25 cellular contexts compared by ENCODE assay signal in the genomic region with DNA sequence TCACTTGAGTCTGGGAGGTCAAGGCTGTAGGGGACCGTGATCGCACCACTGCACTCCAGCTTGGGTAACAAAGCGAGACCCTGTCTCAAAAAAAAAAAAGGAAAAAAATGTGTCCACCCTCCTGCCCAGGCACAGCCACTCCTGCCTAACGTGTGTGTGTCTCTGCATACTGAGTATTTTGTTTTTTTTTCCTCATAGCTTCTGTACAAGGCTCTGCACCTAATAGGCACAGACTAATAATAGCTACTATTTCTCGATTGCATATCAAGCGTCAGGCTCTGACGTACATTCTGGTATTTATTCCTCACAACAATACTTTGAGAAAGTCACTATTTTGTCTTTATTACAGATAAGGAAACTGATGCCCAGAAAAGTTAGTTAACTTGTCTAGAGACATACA. TPM values are rescaled to one million over a fixed set of nuclear protein-coding genes. Genes with fewer than 3 reads are reported as not detected.
DNase-seq lines count a peak whose midpoint lies in the region; ATAC-seq, FAIRE-seq and TF ChIP-seq lines count a peak whose summit lies in the region.
"Had no signal": no experiment of that assay in that cellular context is flagged by ENCODE, and none has a peak within 500 bp of the region (broad histone marks: within the 10 kb centered on the region; RNA-seq: fewer than 3 reads in every experiment).

No MANE protein-coding gene starts in this region.

- H3K36me3 ChIP-seq in ACC112 (ENCODE audit: insufficient read depth, low read length) (no peaks in the 10 kb centered on the region), astrocyte (ENCODE audit: insufficient read depth, low read length) (no peaks in the 10 kb centered on the region), gastroesophageal sphincter (no peaks in the 10 kb centered on the region), ovary (no peaks in the 10 kb centered on the region), neural progenitor cell (no peaks in the 10 kb centered on the region)
- H3K36me3 ChIP-seq: vagina had no signal

- FAIRE-seq in astrocyte (lab: Jason Lieb, UNC): no peak
- FAIRE-seq: D721Med, endometrium, islet of Langerhans had no signal

- H3K27ac Mint-ChIP-seq in astrocyte (ENCODE audit: unreplicated experiment) (no peak overlapping the region), neural progenitor cell (no peak overlapping the region)
- H3K27ac Mint-ChIP-seq in stimulated activated effector memory CD8-positive, alpha-beta T cell treated with anti-CD3 and anti-CD28 coated beads, Interleukin-12 subunit alpha, Interleukin-12 subunit beta, amount 100 ng/mL, for 72 hours: no peak overlapping the region
- H3K27ac Mint-ChIP-seq: activated naive CD8-positive, alpha-beta T cell treated with anti-CD3 and anti-CD28 coated beads, Interleukin-2, amount 10 ng/mL, durations not matched to agents 7 days and 5 days had no signal

- H2AFZ ChIP-seq in ACC112 (ENCODE audit: low read length, unreplicated experiment) (no peak overlapping the region), astrocyte (ENCODE audit: low read depth, low read length) (no peak overlapping the region), neural progenitor cell (replicated peaks) (no peak overlapping the region)

- intact Hi-C loops in ovary (cut with DNase I): loop anchor here in 1 of 4 donors (10.0 kb wide), 1 partner anchor 540 kb away; the partner anchor contains the start of gene ATP1A1

- WGBS in gastroesophageal sphincter (ENCODE audit: low coverage in 1 of 2), 2 donors: 59% methylated on average over 7 of the region's 7 CpGs; no CpG with 5 or more reads in 1 of the 2 donors
- WGBS in ovary, 3 donors: 44 to 60% (median 59%) methylated on average over 7 of the region's 7 CpGs

- H3K4me3 ChIP-seq in ACC112 (ENCODE audit: low read depth, low read length) (peak overlapping the region; percentile 28; the same call in 1 of the 2 replicates), astrocyte (ENCODE audit: insufficient read depth, low read depth, low read length) (no peak overlapping the region), gastroesophageal sphincter (peak overlapping the region in 1 of 2 donors; percentile 33), ovary (peak overlapping the region; percentile 23), neural progenitor cell (no peak overlapping the region)
- H3K4me3 ChIP-seq: skin epidermis had no signal

- H3F3A ChIP-seq in neural progenitor cell (ENCODE audit: low read depth): no peaks in the 10 kb centered on the region

- H3K9me3 Mint-ChIP-seq in astrocyte (ENCODE audit: unreplicated experiment): no peaks in the 10 kb centered on the region
- H3K9me3 Mint-ChIP-seq in stimulated activated effector memory CD8-positive, alpha-beta T cell treated with anti-CD3 and anti-CD28 coated beads, Interleukin-12 subunit alpha, Interleukin-12 subunit beta, amount 100 ng/mL, for 72 hours: no peaks in the 10 kb centered on the region
- no peaks in the 10 kb centered on the region for H3K9me3 Mint-ChIP-seq in neural progenitor cell
- H3K9me3 Mint-ChIP-seq: activated naive CD8-positive, alpha-beta T cell treated with anti-CD3 and anti-CD28 coated beads, Interleukin-2, amount 10 ng/mL, durations not matched to agents 7 days and 5 days; activated T-cell treated with anti-CD3 and anti-CD28 coated beads, Interleukin-2, amount 50 U/mL, for 4 hours; brain; nephron had no signal

- H3K27ac ChIP-seq in ACC112 (ENCODE audit: low read depth, low read length) (no peak overlapping the region), astrocyte (ENCODE audit: low read depth, low read length) (no peak overlapping the region), gastroesophageal sphincter (peak overlapping the region; percentile 59 to 96 (median 90)), ovary (peak overlapping the region in 1 of 2 donors; percentile 45), neural progenitor cell (no peak overlapping the region)
- H3K27ac ChIP-seq: C4-2B, coronary artery, vagina had no signal

- no peaks in the 10 kb centered on the region for H3K27me3 ChIP-seq in ACC112 (ENCODE audit: insufficient read depth, low read length)
- H3K27me3 ChIP-seq in astrocyte (ENCODE audit: insufficient read depth, low read length): no peaks in the 10 kb centered on the region
- no peaks in the 10 kb centered on the region for H3K27me3 ChIP-seq in gastroesophageal sphincter
- no peaks in the 10 kb centered on the region for H3K27me3 ChIP-seq in ovary
- H3K27me3 ChIP-seq in neural progenitor cell: no peaks in the 10 kb centered on the region
- H3K27me3 ChIP-seq: vagina had no signal

- peaks cover 68% of the 10 kb centered on the region for H4K20me1 ChIP-seq in astrocyte (ENCODE audit: insufficient read depth, low read length)
- H4K20me1 ChIP-seq in neural progenitor cell (ENCODE audit: low read depth): peaks cover 74% of the 10 kb centered on the region

- TF ChIP-seq CTCF in astrocyte (IDR thresholded peaks at IDR 0.05; ENCODE audit: insufficient read depth, low read depth, low read length) (no peak), gastroesophageal sphincter (IDR thresholded peaks at IDR 0.05) (no peak), ovary (IDR thresholded peaks at IDR 0.05) (no peak), neural progenitor cell (IDR thresholded peaks at IDR 0.05) (no peak)

- H3K4me2 ChIP-seq in astrocyte (ENCODE audit: low read length): peak overlapping the region; percentile 69
- no peak overlapping the region for H3K4me2 ChIP-seq in neural progenitor cell

- H3K9me3 ChIP-seq in astrocyte (ENCODE audit: insufficient read depth, low read depth, low read length) (no peaks in the 10 kb centered on the region), gastroesophageal sphincter (no peaks in the 10 kb centered on the region), ovary (no peaks in the 10 kb centered on the region), neural progenitor cell (ENCODE audit: low read depth) (no peaks in the 10 kb centered on the region)
- H3K9me3 ChIP-seq: vagina had no signal

- H3K9ac ChIP-seq in astrocyte (ENCODE audit: low read length): peak overlapping the region; percentile 11
- H3K9ac ChIP-seq in neural progenitor cell: no peak overlapping the region

- ATAC-seq in gastroesophageal sphincter: no peak
- no peak for ATAC-seq in stimulated activated effector memory CD8-positive, alpha-beta T cell treated with anti-CD3 and anti-CD28 coated beads, Interleukin-12 subunit alpha, Interleukin-12 subunit beta, amount 100 ng/mL, for 72 hours
- ATAC-seq: activated T-cell treated with anti-CD3 and anti-CD28 coated beads, Interleukin-2, amount 50 U/mL, for 4 hours; SK-N-SH treated with all-trans-retinoic acid at 6 μM for 48 hours had no signal

- H3K4me3 Mint-ChIP-seq in astrocyte (ENCODE audit: unreplicated experiment): no peak overlapping the region
- no peak overlapping the region for H3K4me3 Mint-ChIP-seq in stimulated activated effector memory CD8-positive, alpha-beta T cell treated with anti-CD3 and anti-CD28 coated beads, Interleukin-12 subunit alpha, Interleukin-12 subunit beta, amount 100 ng/mL, for 72 hours
- no peak overlapping the region for H3K4me3 Mint-ChIP-seq in neural progenitor cell

- H3K79me2 ChIP-seq in ACC112 (ENCODE audit: control insufficient read depth, insufficient read depth, low read length, unreplicated experiment): peaks cover 42% of the 10 kb centered on the region
- peaks cover 87% of the 10 kb centered on the region for H3K79me2 ChIP-seq in astrocyte (ENCODE audit: insufficient read depth, low read length)
- peaks cover 82% of the 10 kb centered on the region for H3K79me2 ChIP-seq in neural progenitor cell (ENCODE audit: low read depth)

- no peak for TF ChIP-seq EP300 in gastroesophageal sphincter (IDR thresholded peaks at IDR 0.05)
- TF ChIP-seq EP300 in ovary (IDR thresholded peaks at IDR 0.05): no peak

- no peaks in the 10 kb centered on the region for H3K27me3 Mint-ChIP-seq in astrocyte (ENCODE audit: low read depth, unreplicated experiment)
- H3K27me3 Mint-ChIP-seq in neural progenitor cell (ENCODE audit: insufficient read depth, low read depth): peaks cover 2% of the 10 kb centered on the region
- H3K27me3 Mint-ChIP-seq: activated naive CD8-positive, alpha-beta T cell treated with anti-CD3 and anti-CD28 coated beads, Interleukin-2, amount 10 ng/mL, durations not matched to agents 7 days and 5 days; brain had no signal

- DNase-seq in astrocyte (ENCODE audit: low read depth): no peak
- no peak for DNase-seq in ovary
- no peak for DNase-seq in SKM-1 (lab: John Stamatoyannopoulos, UW; ENCODE audit: unreplicated experiment)
- no peak for DNase-seq in stimulated activated effector memory CD8-positive, alpha-beta T cell treated with anti-CD3 and anti-CD28 coated beads, Interleukin-12 subunit alpha, Interleukin-12 subunit beta, amount 100 ng/mL, for 72 hours (ENCODE audit: low spot score in 2 of 2)
- no peak for DNase-seq in SKM-1 treated with dmso at 0.1 percent for 144 hours (lab: John Stamatoyannopoulos, UW; ENCODE audit: unreplicated experiment)
- DNase-seq in neural progenitor cell (ENCODE audit: low spot score): no peak
- DNase-seq: activated naive CD8-positive, alpha-beta T cell treated with anti-CD3 and anti-CD28 coated beads, Interleukin-2, amount 10 ng/mL, durations not matched to agents 7 days and 5 days; activated T-cell treated with anti-CD3 and anti-CD28 coated beads, Interleukin-2, amount 50 U/mL, for 4 hours; NCI-H1105 treated with DMSO at 0.1 percent for 48 hours; NCI-H510A; NK-92 treated with Interleukin-12 subunit alpha and Interleukin-12 subunit beta, amount 100 ng/mL, for 24 hours; stimulated activated CD4-positive, alpha-beta T cell treated with anti-CD3 and anti-CD28 coated beads, Interleukin-4, amount 100 ng/mL, for 24 hours; T1000 had no signal

- H3K4me1 Mint-ChIP-seq in astrocyte (ENCODE audit: low read depth, unreplicated experiment): peaks cover 9% of the 10 kb centered on the region
- H3K4me1 Mint-ChIP-seq in stimulated activated effector memory CD8-positive, alpha-beta T cell treated with anti-CD3 and anti-CD28 coated beads, Interleukin-12 subunit alpha, Interleukin-12 subunit beta, amount 100 ng/mL, for 72 hours: peaks cover under 1% of the 10 kb centered on the region
- peaks cover 12% of the 10 kb centered on the region for H3K4me1 Mint-ChIP-seq in neural progenitor cell
- H3K4me1 Mint-ChIP-seq: nephron had no signal

- no peak for TF ChIP-seq POLR2A in gastroesophageal sphincter (IDR thresholded peaks at IDR 0.05)
- TF ChIP-seq POLR2A in ovary (IDR thresholded peaks at IDR 0.05): no peak

- H3K4me1 ChIP-seq in ACC112 (ENCODE audit: control insufficient read depth, insufficient read depth, low read length, unreplicated experiment) (peaks cover 20% of the 10 kb centered on the region), astrocyte (ENCODE audit: insufficient read depth, low read length) (peaks cover 27% of the 10 kb centered on the region), gastroesophageal sphincter (peaks cover 0 to 89% (median 24%) of the 10 kb centered on the region in 3 donors), ovary (ENCODE audit: insufficient read depth) (peaks cover 18% of the 10 kb centered on the region), neural progenitor cell (peaks cover 33% of the 10 kb centered on the region)

- no peaks in the 10 kb centered on the region for H3K36me3 Mint-ChIP-seq in astrocyte (ENCODE audit: low read depth, unreplicated experiment)
- H3K36me3 Mint-ChIP-seq in stimulated activated effector memory CD8-positive, alpha-beta T cell treated with anti-CD3 and anti-CD28 coated beads, Interleukin-12 subunit alpha, Interleukin-12 subunit beta, amount 100 ng/mL, for 72 hours: no peaks in the 10 kb centered on the region
- no peaks in the 10 kb centered on the region for H3K36me3 Mint-ChIP-seq in neural progenitor cell
- H3K36me3 Mint-ChIP-seq: activated naive CD8-positive, alpha-beta T cell treated with anti-CD3 and anti-CD28 coated beads, Interleukin-2, amount 10 ng/mL, durations not matched to agents 7 days and 5 days; brain had no signal

RNA-seq across cellular contexts. Expression of gene PTGFRN, which starts 5.0 kb away (rescaled TPM):
- total RNA-seq in astrocyte (157 and 213 TPM in 2 replicates), gastroesophageal sphincter (100 to 1,000 TPM in 2 of 4 donors, 10 to 100 TPM in 2; 60.0 to 166 (median 101) TPM), ovary (10 to 100 TPM; 26.0 to 87.6 (median 65.8) TPM), neural progenitor cell (ENCODE audit: low replicate concordance) (41.5 and 53.2 TPM in 2 replicates)
- 100 to 1,000 TPM in 1 of 2 donors, 10 to 100 TPM in 1; 22.9 to 106 TPM for polyA plus RNA-seq in ovary

Comparison
In these comparisons a context has a peak if more than half of its experiments do, and no peak if none do; other contexts are left out.
1. H3K27ac ChIP-seq: peak in gastroesophageal sphincter (4 of 4); none in ACC112 (single experiment), astrocyte (single experiment) and neural progenitor cell (single experiment).
2. H3K4me3 ChIP-seq: peak in ACC112 (single experiment) and ovary (single experiment); none in astrocyte (single experiment) and neural progenitor cell (single experiment).